ENCODE assay signal across 8 cellular contexts in the genomic region with DNA sequence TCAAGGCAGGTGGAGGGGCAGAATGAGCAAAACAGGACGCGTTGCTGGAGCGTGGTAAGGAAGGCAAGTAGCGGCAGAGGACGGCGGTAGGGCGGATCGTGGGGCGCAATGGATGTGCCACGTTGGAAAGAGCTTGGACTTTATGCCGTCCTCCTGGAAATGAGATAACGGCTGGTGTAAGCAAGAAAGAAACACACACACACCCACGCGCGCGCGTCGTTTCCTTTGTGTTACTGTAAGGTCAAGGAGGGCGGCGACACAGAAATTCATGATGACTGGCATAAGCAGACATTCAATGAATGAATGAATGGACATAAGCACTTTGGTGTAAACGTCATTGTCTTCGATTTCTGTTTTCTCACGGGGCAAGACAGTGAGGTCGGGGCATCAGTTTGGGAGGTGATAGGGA. TPM values are rescaled to one million over a fixed set of nuclear protein-coding genes. Genes with fewer than 3 reads are reported as not detected.
DNase-seq lines count a peak whose midpoint lies in the region; ATAC-seq and TF ChIP-seq lines count a peak whose summit lies in the region.

No MANE protein-coding gene starts in this region.

- no peaks in the 10 kb centered on the region for H3K36me3 ChIP-seq in SU-DHL-6 (ENCODE audit: low read length)

- no peak overlapping the region for H3K27ac ChIP-seq in SU-DHL-6 (ENCODE audit: low read depth, low read length)

- H3K27me3 ChIP-seq in SU-DHL-6 (ENCODE audit: low read length), result no peaks in the 10 kb centered on the region

- peak overlapping the region; percentile 38 to 91 (median 78) for H3K27ac Mint-ChIP-seq in immature natural killer cell

- no peaks in the 10 kb centered on the region for H3F3A ChIP-seq in SU-DHL-6 (ENCODE audit: insufficient read depth)

- peaks cover 2 to 10% (median 4%) of the 10 kb centered on the region in 3 donors for H3K27me3 Mint-ChIP-seq in immature natural killer cell (ENCODE audit: low read depth in 3 of 3)

- no peaks in the 10 kb centered on the region for H3K9me2 ChIP-seq in SU-DHL-6 (replicated peaks; ENCODE audit: insufficient read depth, low read length)

- H3K36me3 Mint-ChIP-seq in immature natural killer cell, result peaks cover 0 to 1% (median under 1%) of the 10 kb centered on the region in 3 donors

- peak overlapping the region; percentile 97 for H2AFZ ChIP-seq in SU-DHL-6 (ENCODE audit: low read depth, low read length, severe bottlenecking)

- H3K9me3 Mint-ChIP-seq in immature natural killer cell, result no peaks in the 10 kb centered on the region

- H3K4me3 ChIP-seq in SU-DHL-6 (ENCODE audit: insufficient read depth, low read length, poor library complexity, severe bottlenecking), result peak overlapping the region; percentile 60

- H3K4me1 Mint-ChIP-seq in immature natural killer cell, result peaks cover 21 to 30% of the 10 kb centered on the region in 2 donors

- H3K4me3 Mint-ChIP-seq in immature natural killer cell, result peak overlapping the region; percentile 82 to 97 (median 90)

- H3K9me3 ChIP-seq in SU-DHL-6 (ENCODE audit: insufficient read depth, low read length), result no peaks in the 10 kb centered on the region

- no peaks in the 10 kb centered on the region for H4K20me1 ChIP-seq in SU-DHL-6 (ENCODE audit: low read depth, low read length)

- peak; percentile 21 for DNase-seq in DMS 273 (lab: John Stamatoyannopoulos, UW; ENCODE audit: unreplicated experiment)
- DNase-seq in DMS 273 treated with DMSO at 0.1 percent for 48 hours (lab: John Stamatoyannopoulos, UW), result no peak
- peak; percentile 41 for DNase-seq in astrocyte of the hippocampus (ENCODE audit: low read depth, low spot score)
- peak in 1 of 3 donors; percentile 22 for DNase-seq in immature natural killer cell
- DNase-seq in stimulated activated CD4-positive, alpha-beta T cell treated with anti-CD3 and anti-CD28 coated beads, Interleukin-15, amount 100 ng/mL, for 48 hours (ENCODE audit: low read depth in 2 of 2), result peak; percentile 36 to 53
- no peak for DNase-seq in pons (ENCODE audit: low spot score)

- peak overlapping the region; percentile 80 for H3K4me2 ChIP-seq in SU-DHL-6 (ENCODE audit: low read depth, low read length, poor library complexity, severe bottlenecking)

- H3K79me2 ChIP-seq in SU-DHL-6 (ENCODE audit: insufficient read depth, low read length), result no peaks in the 10 kb centered on the region

- peak overlapping the region; percentile 78 for H3K9ac ChIP-seq in SU-DHL-6 (ENCODE audit: low read length)

- no peak for ATAC-seq in GM21825 (IDR thresholded peaks at IDR 0.05; ENCODE audit: unreplicated experiment)

- TF ChIP-seq CTCF in SU-DHL-6 (IDR thresholded peaks at IDR 0.05; ENCODE audit: insufficient read depth, low read length, poor library complexity, severe bottlenecking), result no peak

RNA-seq across cellular contexts. Expression of a gene that starts 0.7 kb away (rescaled TPM):
- 1 to 10 TPM in 2 of 3 donors, under 1 TPM in 1; 0.76 to 2.8 (median 1.4) TPM for polyA plus RNA-seq in immature natural killer cell

RNA-seq across cellular contexts. Expression of a gene that starts 38.4 kb away (rescaled TPM):
- 10 to 100 TPM; 12.5 to 21.0 (median 13.2) TPM for polyA plus RNA-seq in immature natural killer cell

Comparison
In these comparisons a context has a peak if more than half of its experiments do, and no peak if none do; other contexts are left out.
1. DNase-seq: peak in DMS 273 (single experiment), astrocyte of the hippocampus (single experiment) and stimulated activated CD4-positive, alpha-beta T cell treated with anti-CD3 and anti-CD28 coated beads, Interleukin-15, amount 100 ng/mL, for 48 hours (2 of 2); none in DMS 273 treated with DMSO at 0.1 percent for 48 hours (single experiment) and pons (single experiment).